In genomic region chr1:151146416-151147131, GRCh38 we compare ENCODE assay signal across 1 cellular context.
A peak's percentile ranks its signal among the peaks of the same experiment; 100 is the strongest.
TF ChIP-seq lines count a peak whose summit lies in the region.

A gene with protein sequence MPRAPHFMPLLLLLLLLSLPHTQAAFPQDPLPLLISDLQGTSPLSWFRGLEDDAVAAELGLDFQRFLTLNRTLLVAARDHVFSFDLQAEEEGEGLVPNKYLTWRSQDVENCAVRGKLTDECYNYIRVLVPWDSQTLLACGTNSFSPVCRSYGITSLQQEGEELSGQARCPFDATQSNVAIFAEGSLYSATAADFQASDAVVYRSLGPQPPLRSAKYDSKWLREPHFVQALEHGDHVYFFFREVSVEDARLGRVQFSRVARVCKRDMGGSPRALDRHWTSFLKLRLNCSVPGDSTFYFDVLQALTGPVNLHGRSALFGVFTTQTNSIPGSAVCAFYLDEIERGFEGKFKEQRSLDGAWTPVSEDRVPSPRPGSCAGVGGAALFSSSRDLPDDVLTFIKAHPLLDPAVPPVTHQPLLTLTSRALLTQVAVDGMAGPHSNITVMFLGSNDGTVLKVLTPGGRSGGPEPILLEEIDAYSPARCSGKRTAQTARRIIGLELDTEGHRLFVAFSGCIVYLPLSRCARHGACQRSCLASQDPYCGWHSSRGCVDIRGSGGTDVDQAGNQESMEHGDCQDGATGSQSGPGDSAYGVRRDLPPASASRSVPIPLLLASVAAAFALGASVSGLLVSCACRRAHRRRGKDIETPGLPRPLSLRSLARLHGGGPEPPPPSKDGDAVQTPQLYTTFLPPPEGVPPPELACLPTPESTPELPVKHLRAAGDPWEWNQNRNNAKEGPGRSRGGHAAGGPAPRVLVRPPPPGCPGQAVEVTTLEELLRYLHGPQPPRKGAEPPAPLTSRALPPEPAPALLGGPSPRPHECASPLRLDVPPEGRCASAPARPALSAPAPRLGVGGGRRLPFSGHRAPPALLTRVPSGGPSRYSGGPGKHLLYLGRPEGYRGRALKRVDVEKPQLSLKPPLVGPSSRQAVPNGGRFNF (minus strand): TSS chr1:151146631. CDS start chr1:151142621, 4,010 bp downstream.

TF ChIP-seq in HEK293, 187 proteins besides CTCF, POLR2A, EP300 and RAD21 (continued from another document and continues in another):
- TF ChIP-seq ZNF350 (tag by site-specific recombination; IDR thresholded peaks at IDR 0.05) (no peak), ZNF843 (tag by site-specific recombination; IDR thresholded peaks at IDR 0.05) (0 out of 2 replicates have a peak, but pooled peaks have one; percentile 1), ZNF239 (tag by site-specific recombination; IDR thresholded peaks at IDR 0.05) (no peak), ZNF433 (tag by site-specific recombination; IDR thresholded peaks at IDR 0.05; ENCODE audit: low read depth) (no peak), MEIS1 (CRISPR knock-in tag; IDR thresholded peaks at IDR 0.05; ENCODE audit: borderline replicate concordance) (no peak), OSR2 (tag by site-specific recombination; IDR thresholded peaks at IDR 0.05) (no peak), ZBTB20 (tag by site-specific recombination; IDR thresholded peaks at IDR 0.05) (peak; percentile 72), WT1 (tag by site-specific recombination; IDR thresholded peaks at IDR 0.05) (no peak), REST (tag by site-specific recombination; IDR thresholded peaks at IDR 0.05) (no peak), ZNF544 (tag by site-specific recombination; IDR thresholded peaks at IDR 0.05) (no peak), ZNF174 (tag by site-specific recombination; IDR thresholded peaks at IDR 0.05) (no peak), ZBTB26 (tag by site-specific recombination; optimal IDR thresholded peaks at IDR 0.05) (peak; percentile 69), KLF9 (tag by site-specific recombination; IDR thresholded peaks at IDR 0.05; ENCODE audit: low read depth) (0 out of 2 replicates have a peak, but pooled peaks have one; percentile 39), ZNF670 (tag by site-specific recombination; IDR thresholded peaks at IDR 0.05; ENCODE audit: low read depth) (no peak), RBAK (tag by site-specific recombination; IDR thresholded peaks at IDR 0.05) (no peak), ZNF600 (tag by site-specific recombination; IDR thresholded peaks at IDR 0.05) (peak; percentile 51; the same call in 1 of the 2 replicates), SCRT1 (tag by site-specific recombination; IDR thresholded peaks at IDR 0.05; ENCODE audit: borderline replicate concordance) (no peak), HOXA7 (CRISPR knock-in tag; IDR thresholded peaks at IDR 0.05; ENCODE audit: borderline replicate concordance) (no peak), FEZF1 (tag by site-specific recombination; IDR thresholded peaks at IDR 0.05) (no peak), ZXDB (tag by site-specific recombination; IDR thresholded peaks at IDR 0.05) (peak; percentile 24; the same call in 1 of the 2 replicates), ZIC2 (tag by site-specific recombination; IDR thresholded peaks at IDR 0.05) (peak; percentile 93), ZNF214 (tag by site-specific recombination; IDR thresholded peaks at IDR 0.05; ENCODE audit: borderline replicate concordance) (no peak), ZNF274 (IDR thresholded peaks at IDR 0.05; ENCODE audit: low read length) (no peak), ZNF274 (tag by site-specific recombination; IDR thresholded peaks at IDR 0.05; ENCODE audit: borderline replicate concordance) (no peak), TSHZ1 (tag by site-specific recombination; IDR thresholded peaks at IDR 0.05; ENCODE audit: borderline replicate concordance) (no peak), ZNF654 (tag by site-specific recombination; IDR thresholded peaks at IDR 0.05; ENCODE audit: low read depth) (no peak), OVOL3 (tag by site-specific recombination; IDR thresholded peaks at IDR 0.05) (no peak), ZNF221 (tag by site-specific recombination; IDR thresholded peaks at IDR 0.05; ENCODE audit: borderline replicate concordance) (no peak), ELK4 (IDR thresholded peaks at IDR 0.05; ENCODE audit: borderline replicate concordance, low read depth, low read length) (no peak), ZNF791 (tag by site-specific recombination; IDR thresholded peaks at IDR 0.05) (no peak)
- TF ChIP-seq, protein P1, sequence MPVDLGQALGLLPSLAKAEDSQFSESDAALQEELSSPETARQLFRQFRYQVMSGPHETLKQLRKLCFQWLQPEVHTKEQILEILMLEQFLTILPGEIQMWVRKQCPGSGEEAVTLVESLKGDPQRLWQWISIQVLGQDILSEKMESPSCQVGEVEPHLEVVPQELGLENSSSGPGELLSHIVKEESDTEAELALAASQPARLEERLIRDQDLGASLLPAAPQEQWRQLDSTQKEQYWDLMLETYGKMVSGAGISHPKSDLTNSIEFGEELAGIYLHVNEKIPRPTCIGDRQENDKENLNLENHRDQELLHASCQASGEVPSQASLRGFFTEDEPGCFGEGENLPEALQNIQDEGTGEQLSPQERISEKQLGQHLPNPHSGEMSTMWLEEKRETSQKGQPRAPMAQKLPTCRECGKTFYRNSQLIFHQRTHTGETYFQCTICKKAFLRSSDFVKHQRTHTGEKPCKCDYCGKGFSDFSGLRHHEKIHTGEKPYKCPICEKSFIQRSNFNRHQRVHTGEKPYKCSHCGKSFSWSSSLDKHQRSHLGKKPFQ (tag by site-specific recombination; IDR thresholded peaks at IDR 0.05): no peak
- TF ChIP-seq, protein P2, sequence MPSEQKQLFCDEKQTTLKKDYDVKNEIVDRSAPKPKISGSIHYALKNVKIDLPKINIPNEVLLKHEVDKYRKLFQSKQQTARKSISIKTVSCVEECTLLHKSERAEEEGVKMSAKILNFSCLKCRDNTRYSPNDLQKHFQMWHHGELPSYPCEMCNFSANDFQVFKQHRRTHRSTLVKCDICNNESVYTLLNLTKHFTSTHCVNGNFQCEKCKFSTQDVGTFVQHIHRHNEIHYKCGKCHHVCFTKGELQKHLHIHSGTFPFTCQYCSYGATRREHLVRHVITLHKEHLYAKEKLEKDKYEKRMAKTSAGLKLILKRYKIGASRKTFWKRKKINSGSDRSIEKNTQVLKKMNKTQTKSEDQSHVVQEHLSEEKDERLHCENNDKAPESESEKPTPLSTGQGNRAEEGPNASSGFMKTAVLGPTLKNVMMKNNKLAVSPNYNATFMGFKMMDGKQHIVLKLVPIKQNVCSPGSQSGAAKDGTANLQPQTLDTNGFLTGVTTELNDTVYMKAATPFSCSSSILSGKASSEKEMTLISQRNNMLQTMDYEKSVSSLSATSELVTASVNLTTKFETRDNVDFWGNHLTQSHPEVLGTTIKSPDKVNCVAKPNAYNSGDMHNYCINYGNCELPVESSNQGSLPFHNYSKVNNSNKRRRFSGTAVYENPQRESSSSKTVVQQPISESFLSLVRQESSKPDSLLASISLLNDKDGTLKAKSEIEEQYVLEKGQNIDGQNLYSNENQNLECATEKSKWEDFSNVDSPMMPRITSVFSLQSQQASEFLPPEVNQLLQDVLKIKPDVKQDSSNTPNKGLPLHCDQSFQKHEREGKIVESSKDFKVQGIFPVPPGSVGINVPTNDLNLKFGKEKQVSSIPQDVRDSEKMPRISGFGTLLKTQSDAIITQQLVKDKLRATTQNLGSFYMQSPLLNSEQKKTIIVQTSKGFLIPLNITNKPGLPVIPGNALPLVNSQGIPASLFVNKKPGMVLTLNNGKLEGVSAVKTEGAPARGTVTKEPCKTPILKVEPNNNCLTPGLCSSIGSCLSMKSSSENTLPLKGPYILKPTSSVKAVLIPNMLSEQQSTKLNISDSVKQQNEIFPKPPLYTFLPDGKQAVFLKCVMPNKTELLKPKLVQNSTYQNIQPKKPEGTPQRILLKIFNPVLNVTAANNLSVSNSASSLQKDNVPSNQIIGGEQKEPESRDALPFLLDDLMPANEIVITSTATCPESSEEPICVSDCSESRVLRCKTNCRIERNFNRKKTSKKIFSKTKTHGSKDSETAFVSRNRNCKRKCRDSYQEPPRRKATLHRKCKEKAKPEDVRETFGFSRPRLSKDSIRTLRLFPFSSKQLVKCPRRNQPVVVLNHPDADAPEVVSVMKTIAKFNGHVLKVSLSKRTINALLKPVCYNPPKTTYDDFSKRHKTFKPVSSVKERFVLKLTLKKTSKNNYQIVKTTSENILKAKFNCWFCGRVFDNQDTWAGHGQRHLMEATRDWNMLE (tag by site-specific recombination; conservative IDR thresholded peaks at IDR 0.05; ENCODE audit: low read depth): no peak
- TF ChIP-seq, protein P3, sequence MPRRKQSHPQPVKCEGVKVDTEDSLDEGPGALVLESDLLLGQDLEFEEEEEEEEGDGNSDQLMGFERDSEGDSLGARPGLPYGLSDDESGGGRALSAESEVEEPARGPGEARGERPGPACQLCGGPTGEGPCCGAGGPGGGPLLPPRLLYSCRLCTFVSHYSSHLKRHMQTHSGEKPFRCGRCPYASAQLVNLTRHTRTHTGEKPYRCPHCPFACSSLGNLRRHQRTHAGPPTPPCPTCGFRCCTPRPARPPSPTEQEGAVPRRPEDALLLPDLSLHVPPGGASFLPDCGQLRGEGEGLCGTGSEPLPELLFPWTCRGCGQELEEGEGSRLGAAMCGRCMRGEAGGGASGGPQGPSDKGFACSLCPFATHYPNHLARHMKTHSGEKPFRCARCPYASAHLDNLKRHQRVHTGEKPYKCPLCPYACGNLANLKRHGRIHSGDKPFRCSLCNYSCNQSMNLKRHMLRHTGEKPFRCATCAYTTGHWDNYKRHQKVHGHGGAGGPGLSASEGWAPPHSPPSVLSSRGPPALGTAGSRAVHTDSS (tag by site-specific recombination; IDR thresholded peaks at IDR 0.05): no peak
- TF ChIP-seq, protein P4, sequence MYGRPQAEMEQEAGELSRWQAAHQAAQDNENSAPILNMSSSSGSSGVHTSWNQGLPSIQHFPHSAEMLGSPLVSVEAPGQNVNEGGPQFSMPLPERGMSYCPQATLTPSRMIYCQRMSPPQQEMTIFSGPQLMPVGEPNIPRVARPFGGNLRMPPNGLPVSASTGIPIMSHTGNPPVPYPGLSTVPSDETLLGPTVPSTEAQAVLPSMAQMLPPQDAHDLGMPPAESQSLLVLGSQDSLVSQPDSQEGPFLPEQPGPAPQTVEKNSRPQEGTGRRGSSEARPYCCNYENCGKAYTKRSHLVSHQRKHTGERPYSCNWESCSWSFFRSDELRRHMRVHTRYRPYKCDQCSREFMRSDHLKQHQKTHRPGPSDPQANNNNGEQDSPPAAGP (tag by site-specific recombination; IDR thresholded peaks at IDR 0.05): 0 out of 2 replicates have a peak, but pooled peaks have one; percentile 14
- TF ChIP-seq, protein P5, sequence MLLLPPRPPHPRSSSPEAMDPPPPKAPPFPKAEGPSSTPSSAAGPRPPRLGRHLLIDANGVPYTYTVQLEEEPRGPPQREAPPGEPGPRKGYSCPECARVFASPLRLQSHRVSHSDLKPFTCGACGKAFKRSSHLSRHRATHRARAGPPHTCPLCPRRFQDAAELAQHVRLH (tag by site-specific recombination; IDR thresholded peaks at IDR 0.05): no peak
